In the genomic region with DNA sequence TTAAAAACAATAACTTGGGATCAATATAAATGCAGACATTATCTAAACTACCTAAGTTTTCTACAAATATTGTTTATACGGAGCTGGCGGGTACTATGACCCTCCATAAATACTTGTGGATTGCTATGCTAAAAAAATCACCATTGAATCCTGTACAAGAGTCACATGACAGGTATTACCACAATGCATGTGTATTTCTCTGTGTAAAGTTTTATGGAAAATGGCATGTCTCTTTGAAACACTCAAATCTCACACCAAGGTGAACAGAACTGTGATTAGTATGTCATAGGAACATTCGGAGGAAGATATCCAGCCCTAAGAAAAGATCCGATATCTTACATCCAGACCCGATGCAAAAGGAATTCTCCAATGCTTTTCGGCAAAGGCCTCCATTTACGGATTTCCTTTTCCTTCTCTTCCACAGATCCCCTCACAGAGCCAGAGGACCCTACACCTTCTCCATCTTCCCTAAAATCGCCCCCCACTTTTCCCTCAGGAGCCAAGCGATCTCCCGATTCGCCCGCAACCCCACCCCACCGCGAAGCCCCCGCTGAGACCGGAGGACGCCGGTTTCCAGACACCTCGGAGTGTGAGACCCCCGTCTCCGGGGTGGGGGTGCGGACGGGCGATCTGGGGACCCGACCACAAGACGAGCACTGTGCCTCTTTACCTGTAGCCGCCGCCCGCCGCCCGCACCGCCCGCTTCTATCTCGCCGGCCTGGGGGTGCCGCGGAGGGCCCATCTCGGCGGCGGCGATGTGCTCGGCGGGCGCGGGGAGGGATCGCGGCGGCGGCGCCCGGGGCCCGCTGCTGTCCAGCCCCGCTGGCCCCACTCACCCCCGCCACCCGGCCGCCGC, we compare ENCODE assay signal across 8 cellular contexts. TPM values are rescaled to one million over a fixed set of nuclear protein-coding genes. Genes with fewer than 3 reads are reported as not detected.
DNase-seq lines count a peak whose midpoint lies in the region; ATAC-seq and TF ChIP-seq lines count a peak whose summit lies in the region.

No MANE protein-coding gene starts in this region.

- ATAC-seq in foreskin keratinocyte (no peak), GM18870 (IDR thresholded peaks at IDR 0.05; ENCODE audit: unreplicated experiment) (no peak)

- H3K36me3 ChIP-seq in H7 (replicated peaks; ENCODE audit: control insufficient read depth, insufficient read depth, low read length) = no peaks in the 10 kb centered on the region; the same call in none of the 2 replicates
- H3K36me3 ChIP-seq in WERI-Rb-1 = peaks cover 20% of the 10 kb centered on the region

- H3K27me3 ChIP-seq in H7 (ENCODE audit: control insufficient read depth, insufficient read depth, low read length) = peaks cover 10% of the 10 kb centered on the region; the same call in 1 of the 2 replicates
- H3K27me3 ChIP-seq in WERI-Rb-1 (ENCODE audit: insufficient read depth, low read depth, severe bottlenecking) = no peaks in the 10 kb centered on the region
- no peaks in the 10 kb centered on the region for H3K27me3 ChIP-seq in foreskin keratinocyte

- peak; percentile 8 for DNase-seq in EL
- no peak for DNase-seq in H7
- DNase-seq in WERI-Rb-1 = no peak
- DNase-seq in foreskin keratinocyte = no peak
- DNase-seq in renal cortical epithelial cell (ENCODE audit: low read depth) = peak; percentile 6
- no peak for DNase-seq in middle frontal gyrus (ENCODE audit: extremely low spot score, low spot score)
- no peak for DNase-seq in stimulated activated naive CD4-positive, alpha-beta T cell treated with Interleukin-2 at 50 U/mL for 16 hours (lab: John Stamatoyannopoulos, UW)

- peaks cover 6% of the 10 kb centered on the region for H3K4me1 ChIP-seq in foreskin keratinocyte

- H3K27ac ChIP-seq in WERI-Rb-1 = peak overlapping the region; percentile 78
- peak overlapping the region; percentile 77 for H3K27ac ChIP-seq in foreskin keratinocyte

- H3K9me3 ChIP-seq in WERI-Rb-1 (ENCODE audit: severe bottlenecking) = no peaks in the 10 kb centered on the region

- TF ChIP-seq CTCF in WERI-Rb-1 (IDR thresholded peaks at IDR 0.05; ENCODE audit: low read depth, low read length) (no peak), foreskin keratinocyte (conservative IDR thresholded peaks at IDR 0.05) (no peak)

- H3K4me3 ChIP-seq in H7 (ENCODE audit: insufficient read depth, low read depth, low read length) = peak overlapping the region; percentile 72
- H3K4me3 ChIP-seq in WERI-Rb-1 (ENCODE audit: low read depth, low read length) = peak overlapping the region; percentile 91

RNA-seq across cellular contexts. Expression of gene SAP130, which starts 1.2 kb away (rescaled TPM):
- total RNA-seq in H7 (2014; rRNA removed; shearing (Covaris generic)) = 23.0 and 23.3 TPM in 2 replicates
- total RNA-seq in foreskin keratinocyte = 16.9 and 17.0 TPM in 2 replicates
- 8.6 and 10.1 TPM in 2 replicates for polyA plus RNA-seq in foreskin keratinocyte
- total RNA-seq in renal cortical epithelial cell = 1.4 and 6.8 TPM in 2 replicates

Comparison
In these comparisons a context has a peak if more than half of its experiments do, and no peak if none do; other contexts are left out.
1. DNase-seq: peak in EL (single experiment) and renal cortical epithelial cell (single experiment); none in H7 (single experiment), WERI-Rb-1 (single experiment), foreskin keratinocyte (0 of 2), middle frontal gyrus (single experiment) and stimulated activated naive CD4-positive, alpha-beta T cell treated with Interleukin-2 at 50 U/mL for 16 hours (single experiment).